ENCODE assay signal across 9 cellular contexts in the genomic region with DNA sequence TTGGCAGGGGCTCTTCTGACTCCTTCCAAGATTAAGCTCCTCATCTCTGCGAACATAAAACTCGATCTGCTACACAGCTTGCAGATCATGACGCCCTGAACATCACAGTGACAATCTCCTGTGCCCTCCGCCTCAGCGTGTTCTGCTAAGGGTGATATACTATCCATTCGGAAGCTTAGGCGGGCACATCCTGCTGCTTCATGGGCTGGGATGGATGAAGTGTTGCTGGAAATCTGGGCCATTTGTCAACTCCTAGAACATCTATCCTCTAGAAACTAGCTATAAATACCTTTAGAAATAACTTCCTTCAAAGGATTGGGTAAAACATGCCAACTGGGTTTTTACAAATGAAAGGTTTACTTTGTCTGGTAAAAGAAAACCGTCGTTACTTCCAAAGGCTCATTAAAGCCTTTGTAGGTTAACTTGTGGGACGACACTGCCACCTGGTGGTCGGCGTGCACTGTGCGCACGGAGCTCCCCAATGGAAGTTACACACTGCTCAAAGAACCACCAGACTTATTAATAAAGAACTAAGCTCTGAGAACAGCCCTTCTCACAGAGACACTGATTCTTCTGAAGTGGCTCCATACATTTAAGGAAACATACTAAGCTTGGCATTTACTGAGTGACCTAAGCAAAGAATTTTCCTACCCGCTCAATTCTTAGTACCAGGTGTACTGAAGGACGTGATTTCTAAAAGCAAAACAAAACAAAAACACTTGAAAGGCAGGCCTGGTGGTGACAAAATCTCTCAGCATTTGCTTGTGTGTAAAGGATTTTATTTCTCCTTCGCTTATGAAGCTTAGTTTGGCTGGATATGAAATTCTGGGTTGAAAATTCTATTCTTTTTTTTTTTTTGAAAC.
DNase-seq lines count a peak whose midpoint lies in the region; ATAC-seq, FAIRE-seq and TF ChIP-seq lines count a peak whose summit lies in the region.
"Had no signal": no experiment of that assay in that cellular context is flagged by ENCODE, and none has a peak within 500 bp of the region (broad histone marks: within the 10 kb centered on the region; RNA-seq: fewer than 3 reads in every experiment).

No MANE protein-coding gene starts in this region.

- no peaks in the 10 kb centered on the region for H3K4me1 ChIP-seq in effector memory CD4-positive, alpha-beta T cell (ENCODE audit: control insufficient read depth, insufficient read depth, low read length, poor library complexity, severe bottlenecking)

- H3K9me3 Mint-ChIP-seq in memory B cell: no peaks in the 10 kb centered on the region

- no peak overlapping the region for H3K4me3 ChIP-seq in effector memory CD4-positive, alpha-beta T cell (ENCODE audit: insufficient read depth, low read depth, low read length, poor library complexity, severe bottlenecking)

- no peak overlapping the region for H3K4me3 Mint-ChIP-seq in memory B cell

- H3K27me3 Mint-ChIP-seq in memory B cell: no peaks in the 10 kb centered on the region

- H3K9me3 ChIP-seq in effector memory CD4-positive, alpha-beta T cell (ENCODE audit: control insufficient read depth, low read length): no peaks in the 10 kb centered on the region

- no peak overlapping the region for H3K27ac ChIP-seq in effector memory CD4-positive, alpha-beta T cell (ENCODE audit: insufficient read depth, low read length, poor library complexity, severe bottlenecking)
- H3K27ac ChIP-seq: epithelial cell of prostate had no signal

- FAIRE-seq in D721Med (lab: Jason Lieb, UNC): peak; percentile 68

- H3K27ac Mint-ChIP-seq in memory B cell: no peak overlapping the region

- peak; percentile 97 for TF ChIP-seq CTCF in D721Med (IDR thresholded peaks at IDR 0.05; ENCODE audit: insufficient read depth, missing control alignments)

- H3K4me1 Mint-ChIP-seq in memory B cell: no peaks in the 10 kb centered on the region

- DNase-seq in D721Med (ENCODE audit: insufficient read length, low spot score) (peak; percentile 64), NCI-H82 treated with DMSO at 0.1 percent for 48 hours (lab: John Stamatoyannopoulos, UW; ENCODE audit: unreplicated experiment) (peak; percentile 38), memory B cell (ENCODE audit: low spot score in 2 of 2) (peak; percentile 88)
- DNase-seq in activated CD8-positive, alpha-beta memory T cell treated with anti-CD3 and anti-CD28 coated beads for 24 hours: peak; percentile 96
- DNase-seq in effector memory CD4-positive, alpha-beta T cell: peak; percentile 73 to 84 (median 78)
- DNase-seq in stimulated activated CD8-positive, alpha-beta memory T cell treated with anti-CD3 and anti-CD28 coated beads, Interleukin-12 subunit alpha, Interleukin-12 subunit beta, amount 100 ng/mL, for 1 hour (ENCODE audit: low read depth): peak; percentile 85

- peaks cover 11% of the 10 kb centered on the region for H3K36me3 ChIP-seq in effector memory CD4-positive, alpha-beta T cell (ENCODE audit: control insufficient read depth, insufficient read depth, low read length)

- no peaks in the 10 kb centered on the region for H3K27me3 ChIP-seq in effector memory CD4-positive, alpha-beta T cell (replicated peaks; ENCODE audit: control insufficient read depth, insufficient read depth, low read length, poor library complexity, severe bottlenecking)

- peak; percentile 71 for ATAC-seq in HG02981 (IDR thresholded peaks at IDR 0.05; ENCODE audit: unreplicated experiment)
- peak; percentile 99 for ATAC-seq in memory B cell (ENCODE audit: low read depth)
- no peak for ATAC-seq in GM18873 (IDR thresholded peaks at IDR 0.05; ENCODE audit: low FRiP score, unreplicated experiment)

- peaks cover 27% of the 10 kb centered on the region for H3K36me3 Mint-ChIP-seq in memory B cell

Comparison
In these comparisons a context has a peak if more than half of its experiments do, and no peak if none do; other contexts are left out.
1. DNase-seq: peak in every context shown above with its lines; median percentile 96 in activated CD8-positive, alpha-beta memory T cell treated with anti-CD3 and anti-CD28 coated beads for 24 hours; 88 in memory B cell; 85 in stimulated activated CD8-positive, alpha-beta memory T cell treated with anti-CD3 and anti-CD28 coated beads, Interleukin-12 subunit alpha, Interleukin-12 subunit beta, amount 100 ng/mL, for 1 hour; 78 in effector memory CD4-positive, alpha-beta T cell; 64 in D721Med; 38 in NCI-H82 treated with DMSO at 0.1 percent for 48 hours.